1 cellular context compared by ENCODE assay signal in the genomic region with DNA sequence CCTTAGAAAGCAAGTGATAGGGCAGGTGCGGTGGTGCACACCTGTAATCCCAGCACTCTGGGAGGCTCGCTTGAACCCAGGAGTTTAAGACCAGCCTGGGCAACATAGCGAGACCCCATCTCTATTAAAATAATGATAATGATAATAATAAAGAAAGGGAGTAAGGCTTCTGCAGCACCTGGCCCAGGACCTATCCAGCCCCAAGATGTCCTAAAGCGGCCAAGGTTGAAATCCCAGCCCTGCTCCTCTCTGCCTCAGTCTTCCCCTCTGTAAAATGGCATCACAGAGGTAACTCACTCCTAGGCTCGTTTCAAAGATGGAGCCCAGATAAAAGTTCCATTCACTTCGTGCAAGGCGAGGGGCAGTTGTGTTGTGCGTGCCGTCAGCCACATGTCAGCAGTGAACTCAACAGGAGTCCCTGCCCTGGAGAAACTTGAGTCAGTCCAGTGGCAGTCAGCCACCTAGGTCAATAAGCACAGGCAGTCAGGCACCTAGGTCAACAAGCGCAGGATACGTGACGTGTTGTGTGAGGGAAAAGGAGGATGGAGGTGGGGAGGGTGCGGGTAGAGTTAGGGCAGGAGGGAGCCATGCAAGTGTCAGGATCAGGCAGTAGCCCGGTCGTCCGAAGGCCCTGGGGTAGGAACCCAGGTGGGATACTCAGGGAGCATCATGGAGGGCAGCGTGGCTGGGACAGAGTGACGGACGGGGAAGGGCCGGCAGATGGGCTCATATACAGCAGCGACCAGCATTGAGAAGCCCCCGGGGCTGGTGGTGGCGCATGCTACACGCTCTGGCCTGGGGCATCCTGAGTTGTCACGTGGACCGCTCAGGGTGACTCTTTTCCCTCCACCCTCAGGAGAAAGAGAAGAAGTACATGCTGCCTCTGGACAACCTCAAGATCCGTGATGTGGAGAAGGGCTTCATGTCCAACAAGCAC.
A peak's percentile ranks its signal among the peaks of the same experiment; 100 is the strongest.
TF ChIP-seq lines count a peak whose summit lies in the region.

No MANE protein-coding gene starts in this region.

TF ChIP-seq in HepG2, 621 proteins besides CTCF, POLR2A, EP300 and RAD21:
- no peak for TF ChIP-seq GRHL1 (CRISPR knock-in tag; conservative IDR thresholded peaks at IDR 0.05)
- TF ChIP-seq POLR2AphosphoS2 (IDR thresholded peaks at IDR 0.05; ENCODE audit: low read depth, low read length), result no peak
- no peak for TF ChIP-seq ZNF83 (CRISPR knock-in tag; IDR thresholded peaks at IDR 0.05; ENCODE audit: borderline replicate concordance)
- TF ChIP-seq ZNF121 (CRISPR knock-in tag; IDR thresholded peaks at IDR 0.05), result 0 out of 2 replicates have a peak, but pooled peaks have one; percentile 20
- peak; percentile 83 for TF ChIP-seq ZNF629 (CRISPR knock-in tag; conservative IDR thresholded peaks at IDR 0.05)
- TF ChIP-seq ZMYM3 (CRISPR knock-in tag; IDR thresholded peaks at IDR 0.05), result 0 out of 2 replicates have a peak, but pooled peaks have one; percentile 12
